1 cellular context compared by ENCODE assay signal in genomic region chr1:154746620-154747299, GRCh38.
TF ChIP-seq lines count a peak whose summit lies in the region.

No MANE protein-coding gene starts in this region.

TF ChIP-seq in H1, 55 proteins besides CTCF, POLR2A, EP300 and RAD21 (continued from another document):
- TF ChIP-seq, protein P1, sequence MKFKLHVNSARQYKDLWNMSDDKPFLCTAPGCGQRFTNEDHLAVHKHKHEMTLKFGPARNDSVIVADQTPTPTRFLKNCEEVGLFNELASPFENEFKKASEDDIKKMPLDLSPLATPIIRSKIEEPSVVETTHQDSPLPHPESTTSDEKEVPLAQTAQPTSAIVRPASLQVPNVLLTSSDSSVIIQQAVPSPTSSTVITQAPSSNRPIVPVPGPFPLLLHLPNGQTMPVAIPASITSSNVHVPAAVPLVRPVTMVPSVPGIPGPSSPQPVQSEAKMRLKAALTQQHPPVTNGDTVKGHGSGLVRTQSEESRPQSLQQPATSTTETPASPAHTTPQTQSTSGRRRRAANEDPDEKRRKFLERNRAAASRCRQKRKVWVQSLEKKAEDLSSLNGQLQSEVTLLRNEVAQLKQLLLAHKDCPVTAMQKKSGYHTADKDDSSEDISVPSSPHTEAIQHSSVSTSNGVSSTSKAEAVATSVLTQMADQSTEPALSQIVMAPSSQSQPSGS (IDR thresholded peaks at IDR 0.05; ENCODE audit: low read length), result no peak
- TF ChIP-seq RFX5 (IDR thresholded peaks at IDR 0.05; ENCODE audit: borderline replicate concordance, low read depth, low read length), result 0 out of 2 replicates have a peak, but pooled peaks have one; percentile 21
- TF ChIP-seq USF2 (IDR thresholded peaks at IDR 0.05; ENCODE audit: low read length), result no peak
- no peak for TF ChIP-seq TAF1 (IDR thresholded peaks at IDR 0.05; ENCODE audit: low read depth, low read length)
- TF ChIP-seq, protein P2, sequence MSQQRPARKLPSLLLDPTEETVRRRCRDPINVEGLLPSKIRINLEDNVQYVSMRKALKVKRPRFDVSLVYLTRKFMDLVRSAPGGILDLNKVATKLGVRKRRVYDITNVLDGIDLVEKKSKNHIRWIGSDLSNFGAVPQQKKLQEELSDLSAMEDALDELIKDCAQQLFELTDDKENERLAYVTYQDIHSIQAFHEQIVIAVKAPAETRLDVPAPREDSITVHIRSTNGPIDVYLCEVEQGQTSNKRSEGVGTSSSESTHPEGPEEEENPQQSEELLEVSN (IDR thresholded peaks at IDR 0.05), result no peak
- TF ChIP-seq TBP (IDR thresholded peaks at IDR 0.05; ENCODE audit: low read depth, low read length), result no peak
- no peak for TF ChIP-seq ATF3 (IDR thresholded peaks at IDR 0.05; ENCODE audit: insufficient read depth, low read depth, low read length)
- no peak for TF ChIP-seq TAF7 (optimal IDR thresholded peaks at IDR 0.05; ENCODE audit: borderline replicate concordance, low read depth, low read length)
- no peak for TF ChIP-seq RNF2 (IDR thresholded peaks at IDR 0.05; ENCODE audit: borderline replicate concordance, low read depth, low read length, missing control alignments, poor library complexity, severe bottlenecking)
